ENCODE assay signal across 8 cellular contexts in the genomic region with DNA sequence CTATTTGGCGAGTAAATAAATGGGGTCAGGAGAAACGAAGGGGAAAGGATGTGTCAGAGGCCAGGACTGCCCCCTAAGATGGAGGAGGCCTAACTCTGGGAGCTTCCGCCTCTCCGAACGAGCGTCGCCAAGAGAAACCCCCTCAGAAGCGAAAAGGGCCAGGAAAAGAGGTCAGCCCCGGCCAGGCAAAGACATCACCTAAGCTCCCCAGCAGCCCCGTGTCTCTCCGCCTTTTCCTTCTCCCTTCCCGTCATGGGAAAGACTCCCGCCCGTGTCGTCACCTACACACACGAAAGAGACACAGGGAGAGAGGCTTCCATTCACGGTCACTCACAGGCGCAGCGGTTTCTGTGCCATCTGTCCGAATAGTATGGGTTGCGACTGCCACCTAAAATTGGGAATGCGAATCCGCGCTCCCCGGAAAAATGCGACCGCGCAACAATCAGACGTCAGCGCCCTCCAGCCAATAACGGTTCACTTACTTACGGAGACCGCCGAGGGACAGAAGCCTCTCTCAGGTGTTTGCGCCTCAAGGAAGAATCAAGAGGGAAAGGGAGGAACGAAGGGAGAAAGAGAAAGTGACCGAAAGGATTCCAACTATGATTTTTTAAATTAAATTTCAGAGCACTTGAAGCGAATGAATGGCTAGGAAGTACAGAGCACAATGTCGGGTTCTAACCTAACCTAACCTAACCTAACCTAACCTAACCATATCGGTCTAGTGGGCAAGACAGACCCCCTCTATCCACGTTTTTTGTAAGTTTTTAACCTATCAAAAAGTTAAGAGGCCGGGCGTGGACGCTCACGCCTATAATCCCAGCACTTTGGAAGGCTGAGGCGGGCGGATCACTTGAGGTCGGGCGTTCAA. TPM values are rescaled to one million over a fixed set of nuclear protein-coding genes. Genes with fewer than 3 reads are reported as not detected.
A peak's percentile ranks its signal among the peaks of the same experiment; 100 is the strongest.
DNase-seq lines count a peak whose midpoint lies in the region; ATAC-seq and TF ChIP-seq lines count a peak whose summit lies in the region.

A gene (minus strand): TSS at position 402 of the 868 bp plus-strand sequence. CDS start 45 bp downstream, at position 357.

- H3K4me1 ChIP-seq in hepatocyte (ENCODE audit: insufficient read depth) (no peaks in the 10 kb centered on the region), aorta (ENCODE audit: control insufficient read depth in 1 of 2, insufficient read depth in 2 of 2, low read length in 2 of 2) (no peaks in the 10 kb centered on the region)

- H2AFZ ChIP-seq in hepatocyte, result peak within 1 kb of the TSS; percentile 99

- H3K27me3 ChIP-seq in hepatocyte (no peaks in the 10 kb centered on the region), aorta (ENCODE audit: control insufficient read depth in 1 of 2, insufficient read depth in 2 of 2, low read length in 1 of 2) (no peaks in the 10 kb centered on the region)

- in situ Hi-C loops in astrocyte of the cerebellum (cut with HindIII; ENCODE audit: low sequenced_read_pairs), result no loop called here

- peak; percentile 82 for DNase-seq in GM10248 (ENCODE audit: extremely low spot score)
- peak; percentile 4 to 10 for DNase-seq in NCI-H187 (lab: John Stamatoyannopoulos, UW)
- peak; percentile 45 for DNase-seq in T1000 (lab: John Stamatoyannopoulos, UW)
- DNase-seq in astrocyte of the cerebellum (ENCODE audit: low read depth), result peak; percentile 80
- peak; percentile 89 for DNase-seq in hepatocyte (ENCODE audit: low spot score)
- DNase-seq in renal cortical epithelial cell (ENCODE audit: low read depth), result peak; percentile 86
- DNase-seq in aorta, result peak; percentile 91 to 95

- POLR2A ChIA-PET in GM10248 (lab: Yijun Ruan, JAX), result no interaction called here

- ATAC-seq in HG02763 (IDR thresholded peaks at IDR 0.05; ENCODE audit: unreplicated experiment) (peak; percentile 70), aorta (ENCODE audit: low FRiP score) (peak; percentile 94)

- H3K27ac ChIP-seq in hepatocyte, result peak within 1 kb of the TSS; percentile 90
- peak within 1 kb of the TSS in 1 of 2 donors; percentile 70 for H3K27ac ChIP-seq in aorta (ENCODE audit: low read depth in 1 of 2, low read length in 2 of 2)

- peak within 1 kb of the TSS; percentile 91 for H3K4me2 ChIP-seq in hepatocyte

- TF ChIP-seq CTCF in GM10248 (IDR thresholded peaks at IDR 0.05; ENCODE audit: control extremely low read depth, extremely low read depth, low read depth, missing control alignments) (no peak), astrocyte of the cerebellum (IDR thresholded peaks at IDR 0.05; ENCODE audit: low read depth, low read length, missing control alignments) (no peak), hepatocyte (IDR thresholded peaks at IDR 0.05; ENCODE audit: poor library complexity) (no peak)

- no peaks in the 10 kb centered on the region for H3K9me2 ChIP-seq in hepatocyte (replicated peaks; ENCODE audit: insufficient read depth)

- H3K79me2 ChIP-seq in hepatocyte, result peaks cover 41% of the 10 kb centered on the region

- H3K4me3 ChIP-seq in astrocyte of the cerebellum (ENCODE audit: low read depth, low read length) (peak within 1 kb of the TSS; percentile 100), hepatocyte (peak within 1 kb of the TSS; percentile 95), aorta (ENCODE audit: low read length in 2 of 2) (peak within 1 kb of the TSS; percentile 69 to 96)

- WGBS in hepatocyte (ENCODE audit: low lambda C conversion rate, missing lambda C conversion rate), result 6% methylated on average over 49 of the region's 49 CpGs
- 3% methylated on average over 45 to 49 of the region's 49 CpGs for WGBS in aorta, 2 donors

- CTCF ChIA-PET in GM10248 (lab: Yijun Ruan, JAX), result no interaction called here

- H3K36me3 ChIP-seq in hepatocyte (replicated peaks; ENCODE audit: insufficient read depth, low read depth), result no peaks in the 10 kb centered on the region
- no peaks in the 10 kb centered on the region for H3K36me3 ChIP-seq in aorta (ENCODE audit: control insufficient read depth in 1 of 2, insufficient read depth in 2 of 2, low read length in 1 of 2)

- intact Hi-C loops in aorta (cut with DNase I), result loop anchor here in 1 of 2 donors (2.0 kb wide), 1 partner anchor 21 kb away; no protein-coding TSS in a partner anchor

- H3K9me3 ChIP-seq in hepatocyte (ENCODE audit: low read depth), result no peaks in the 10 kb centered on the region
- no peaks in the 10 kb centered on the region for H3K9me3 ChIP-seq in aorta (ENCODE audit: control insufficient read depth, low read length)

- no peaks in the 10 kb centered on the region for H4K20me1 ChIP-seq in hepatocyte (ENCODE audit: insufficient read depth, poor library complexity, severe bottlenecking)

RNA-seq across cellular contexts. Expression of the gene that starts here (rescaled TPM):
- total RNA-seq in hepatocyte (22.8 and 24.0 TPM in 2 replicates), renal cortical epithelial cell (21.9 and 42.5 TPM in 2 replicates), aorta (10 to 100 TPM; 15.1 to 21.6 TPM)
- polyA plus RNA-seq in hepatocyte (12.2 and 14.5 TPM in 2 replicates), aorta (10 to 100 TPM; 13.4 to 24.5 TPM)

Comparison
In these comparisons a context has a peak if more than half of its experiments do, and no peak if none do; other contexts are left out.
1. DNase-seq: peak in every context shown above with its lines; median percentile 93 in aorta; 89 in hepatocyte; 86 in renal cortical epithelial cell; 82 in GM10248; 80 in astrocyte of the cerebellum; 45 in T1000; 7 in NCI-H187.